ENCODE assay signal across 8 cellular contexts in the genomic region with DNA sequence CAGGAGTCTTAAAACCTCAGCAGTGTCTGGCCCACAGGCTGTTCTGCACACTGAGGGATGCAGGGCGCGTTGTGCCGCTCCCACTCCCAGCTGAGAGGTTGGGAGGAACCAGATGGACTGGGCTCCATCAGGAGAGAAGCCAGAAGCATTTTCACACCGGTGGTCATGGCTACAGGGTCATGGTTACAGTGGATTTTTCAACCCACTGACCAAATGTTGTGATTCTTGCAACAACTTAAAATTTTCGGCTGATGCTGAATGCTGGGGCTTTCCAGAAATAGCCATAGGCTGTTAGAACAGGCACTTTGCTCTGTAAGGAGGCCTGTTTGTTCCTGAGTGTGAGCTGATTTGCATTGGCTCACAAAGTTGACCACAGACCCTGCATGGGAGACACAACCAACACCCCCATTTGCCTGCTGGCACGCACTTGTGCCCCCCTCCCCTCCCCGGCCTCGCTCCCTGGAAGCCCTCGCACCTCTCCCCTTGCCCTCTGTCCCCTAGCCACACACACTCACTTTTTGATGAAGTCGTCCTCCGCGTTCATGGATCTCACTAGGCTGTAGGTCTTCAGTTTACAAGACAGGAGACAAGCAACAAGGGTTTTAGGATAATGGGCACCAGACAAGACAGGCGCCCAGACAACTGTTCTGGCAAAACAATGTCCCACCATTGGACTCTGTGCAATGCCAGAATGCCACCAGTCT. TPM values are rescaled to one million over a fixed set of nuclear protein-coding genes. Genes with fewer than 3 reads are reported as not detected.
A peak's percentile ranks its signal among the peaks of the same experiment; 100 is the strongest.
DNase-seq lines count a peak whose midpoint lies in the region; ATAC-seq and TF ChIP-seq lines count a peak whose summit lies in the region.

No MANE protein-coding gene starts in this region.

- peaks cover 89% of the 10 kb centered on the region for H3K4me1 Mint-ChIP-seq in activated T-cell treated with anti-CD3 and anti-CD28 coated beads, Interleukin-2, amount 50 U/mL, for 4 hours (ENCODE audit: low read depth)

- no peaks in the 10 kb centered on the region for H3K36me3 ChIP-seq in esophagus muscularis mucosa
- no peaks in the 10 kb centered on the region for H3K36me3 ChIP-seq in suprapubic skin

- TF ChIP-seq CTCF in esophagus muscularis mucosa (IDR thresholded peaks at IDR 0.05) (no peak), suprapubic skin (IDR thresholded peaks at IDR 0.05) (no peak)

- H3K9me3 ChIP-seq in esophagus muscularis mucosa (no peaks in the 10 kb centered on the region), suprapubic skin (no peaks in the 10 kb centered on the region)

- H3K4me1 ChIP-seq in esophagus muscularis mucosa = peaks cover 70 to 88% (median 87%) of the 10 kb centered on the region in 4 donors
- peaks cover 93% of the 10 kb centered on the region for H3K4me1 ChIP-seq in suprapubic skin

- H3K27me3 ChIP-seq in esophagus muscularis mucosa (no peaks in the 10 kb centered on the region), suprapubic skin (no peaks in the 10 kb centered on the region)

- H3K4me3 Mint-ChIP-seq in activated T-cell treated with anti-CD3 and anti-CD28 coated beads, Interleukin-2, amount 50 U/mL, for 4 hours = peak overlapping the region; percentile 90

- no peaks in the 10 kb centered on the region for H3K27me3 Mint-ChIP-seq in activated T-cell treated with anti-CD3 and anti-CD28 coated beads, Interleukin-2, amount 50 U/mL, for 4 hours (ENCODE audit: low read depth)

- no peaks in the 10 kb centered on the region for H3K36me3 Mint-ChIP-seq in activated T-cell treated with anti-CD3 and anti-CD28 coated beads, Interleukin-2, amount 50 U/mL, for 4 hours (ENCODE audit: insufficient read depth)

- TF ChIP-seq POLR2A in esophagus muscularis mucosa (IDR thresholded peaks at IDR 0.05; ENCODE audit: low read depth) (no peak), suprapubic skin (IDR thresholded peaks at IDR 0.05) (no peak)

- no peaks in the 10 kb centered on the region for H3K9me3 Mint-ChIP-seq in activated T-cell treated with anti-CD3 and anti-CD28 coated beads, Interleukin-2, amount 50 U/mL, for 4 hours

- peak overlapping the region; percentile 56 to 95 (median 66) for H3K27ac ChIP-seq in esophagus muscularis mucosa (replicated peaks in 1 of 4)
- peak overlapping the region; percentile 83 for H3K27ac ChIP-seq in suprapubic skin

- no peak overlapping the region for H3K4me3 ChIP-seq in esophagus muscularis mucosa
- no peak overlapping the region for H3K4me3 ChIP-seq in suprapubic skin

- no peak for ATAC-seq in activated T-cell treated with anti-CD3 and anti-CD28 coated beads, Interleukin-2, amount 50 U/mL, for 4 hours
- ATAC-seq in left ventricle myocardium superior = no peak

- no peak for TF ChIP-seq EP300 in esophagus muscularis mucosa (IDR thresholded peaks at IDR 0.05)
- no peak for TF ChIP-seq EP300 in suprapubic skin (IDR thresholded peaks at IDR 0.05)

- DNase-seq in activated T-cell treated with anti-CD3 and anti-CD28 coated beads, Interleukin-2, amount 50 U/mL, for 4 hours = no peak
- DNase-seq in activated T-cell treated with anti-CD3 and anti-CD28 coated beads for 4 hours (no peak), NCI-H69 (lab: John Stamatoyannopoulos, UW) (peak; percentile 14), esophagus muscularis mucosa (ENCODE audit: extremely low spot score) (no peak), suprapubic skin (ENCODE audit: low spot score in 2 of 2) (no peak), NCI-H2107 (lab: John Stamatoyannopoulos, UW) (no peak), left ventricle myocardium superior (no peak)
- DNase-seq in activated effector memory CD4-positive, alpha-beta T cell treated with anti-CD3 and anti-CD28 coated beads, Interleukin-2, amount 50 U/mL, for 16 hours = no peak

- intact Hi-C loops in esophagus muscularis mucosa (cut with DNase I) (loop anchor here (5.0 kb wide), 1 partner anchor 57 kb away; no protein-coding TSS in a partner anchor), left ventricle myocardium superior (cut with micrococcal nuclease) (no loop called here)

- 80% methylated on average over 10 of the region's 13 CpGs for WGBS in esophagus muscularis mucosa
- 77% methylated on average over 10 of the region's 13 CpGs for WGBS in suprapubic skin

RNA-seq across cellular contexts. Expression of a gene that starts 3.4 kb away (rescaled TPM):
- total RNA-seq in activated T-cell treated with anti-CD3 and anti-CD28 coated beads, Interleukin-2, amount 50 U/mL, for 4 hours = 10 to 100 TPM; 30.3 to 40.0 (median 34.1) TPM
- total RNA-seq in esophagus muscularis mucosa (10 to 100 TPM; 55.2 to 77.0 (median 72.8) TPM), suprapubic skin (10 to 100 TPM; 25.9 to 71.9 (median 52.5) TPM), left ventricle myocardium superior (61.5 TPM)
